8 cellular contexts compared by ENCODE assay signal in the genomic region with DNA sequence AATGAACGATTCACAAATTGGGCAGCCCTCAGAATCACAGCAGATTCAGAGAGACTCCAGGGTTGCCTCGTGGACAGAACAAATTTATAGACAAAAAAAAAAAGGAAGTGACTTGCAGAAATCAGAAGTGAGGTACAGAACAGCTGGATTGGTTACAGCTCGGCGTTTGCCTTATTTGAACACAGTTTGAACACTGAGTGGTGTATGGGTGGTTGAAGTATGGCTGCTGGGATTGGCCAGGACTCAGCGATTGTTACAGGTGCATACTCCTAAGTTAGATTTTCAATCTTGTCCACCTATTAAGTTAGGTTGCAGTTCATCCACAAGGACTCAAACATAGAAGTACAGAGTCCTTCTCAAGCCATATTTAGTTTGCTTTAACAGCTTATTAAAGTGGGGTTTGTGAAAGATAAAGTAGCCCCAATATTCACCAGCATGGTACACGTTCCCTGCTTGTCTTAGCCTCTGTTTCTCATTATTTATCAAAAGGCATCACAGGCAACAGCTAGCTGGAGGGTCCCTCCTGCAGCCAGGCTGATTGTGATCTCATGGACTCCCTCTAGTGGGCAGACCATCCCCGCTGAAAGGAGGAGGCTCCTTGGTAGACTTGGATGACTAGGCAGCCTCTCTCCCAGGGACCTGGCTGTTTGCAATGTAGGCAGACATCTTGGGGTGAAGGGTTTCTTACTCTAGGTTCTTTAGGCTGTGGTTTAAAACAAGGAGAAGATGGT. TPM values are rescaled to one million over a fixed set of nuclear protein-coding genes. Genes with fewer than 3 reads are reported as not detected.
A peak's percentile ranks its signal among the peaks of the same experiment; 100 is the strongest.
DNase-seq lines count a peak whose midpoint lies in the region; ATAC-seq and TF ChIP-seq lines count a peak whose summit lies in the region.

No MANE protein-coding gene starts in this region.

- H3K4me1 ChIP-seq in H9 (ENCODE audit: insufficient read depth, low read length) (no peaks in the 10 kb centered on the region), prostate gland (replicated peaks) (no peaks in the 10 kb centered on the region)

- no peak overlapping the region for H3K4me3 Mint-ChIP-seq in H9
- no peak overlapping the region for H3K4me3 Mint-ChIP-seq in glutamatergic neuron (ENCODE audit: unreplicated experiment)

- H4K91ac ChIP-seq in H9 (ENCODE audit: insufficient read length, low read depth, low read length) = no peak overlapping the region

- H3K4me2 ChIP-seq in H9 (ENCODE audit: insufficient read depth, insufficient read length, low read length) = no peak overlapping the region

- no peak overlapping the region for H3T11ph ChIP-seq in H9 (ENCODE audit: low read length)

- DNase-seq in COR-L47 (lab: John Stamatoyannopoulos, UW) = peak; percentile 85
- peak; percentile 77 for DNase-seq in H9
- peak; percentile 21 for DNase-seq in NCI-H69 (lab: John Stamatoyannopoulos, UW)
- DNase-seq in activated T-cell treated with anti-CD3 and anti-CD28 coated beads, Interleukin-2, amount 50 U/mL, for 48 hours = peak; percentile 62 to 66
- DNase-seq in glutamatergic neuron = peak; percentile 71
- DNase-seq in prostate gland (ENCODE audit: low spot score) = peak; percentile 68
- DNase-seq in ecto neural progenitor cell (ENCODE audit: low spot score) = no peak

- no peak overlapping the region for H2BK20ac ChIP-seq in H9 (ENCODE audit: low read depth, low read length, poor library complexity, severe bottlenecking)

- no peak overlapping the region for H3K18ac ChIP-seq in H9 (ENCODE audit: insufficient read length, low read depth, low read length)

- no peak overlapping the region for H4K8ac ChIP-seq in H9 (replicated peaks; ENCODE audit: insufficient read length, low read depth, low read length)

- no CpG with 5 or more reads among the region's 7 CpGs for WGBS in H9 (ENCODE audit: extremely low coverage, insufficient read length, low lambda C conversion rate)
- 51% methylated on average over 7 of the region's 7 CpGs for WGBS in prostate gland

- H2BK15ac ChIP-seq in H9 (ENCODE audit: low read depth, low read length) = no peak overlapping the region

- no peaks in the 10 kb centered on the region for H3K23me2 ChIP-seq in H9 (ENCODE audit: insufficient read length, low read depth, low read length, poor library complexity, severe bottlenecking)

- peak; percentile 75 for TF ChIP-seq CTCF in H9 (conservative IDR thresholded peaks at IDR 0.05)
- TF ChIP-seq CTCF in glutamatergic neuron (IDR thresholded peaks at IDR 0.05; ENCODE audit: partially characterized antibody, unreplicated experiment) = peak; percentile 43
- peak; percentile 12 to 71 (median 58) for TF ChIP-seq CTCF in prostate gland (IDR thresholded peaks at IDR 0.05)

- H3K14ac ChIP-seq in H9 (ENCODE audit: insufficient read depth, low read length) = no peak overlapping the region

- no peak overlapping the region for H3K4ac ChIP-seq in H9 (ENCODE audit: low read depth, low read length)

- no peak overlapping the region for H3K56ac ChIP-seq in H9 (ENCODE audit: insufficient read length, low read depth, low read length)

- H3K27me3 ChIP-seq in H9 (ENCODE audit: insufficient read depth, low read length) = no peaks in the 10 kb centered on the region
- H3K27me3 ChIP-seq in prostate gland (replicated peaks; ENCODE audit: insufficient read depth) = no peaks in the 10 kb centered on the region

- no peak for ATAC-seq in GM19023 (IDR thresholded peaks at IDR 0.05; ENCODE audit: unreplicated experiment)

- intact Hi-C loops in prostate gland (cut with DNase I) = no loop called here

- H3K9me3 ChIP-seq in H9 (ENCODE audit: control insufficient read depth, low read depth, low read length) = no peaks in the 10 kb centered on the region
- no peaks in the 10 kb centered on the region for H3K9me3 ChIP-seq in prostate gland

- H3K27ac Mint-ChIP-seq in H9 (no peak overlapping the region), glutamatergic neuron (ENCODE audit: unreplicated experiment) (no peak overlapping the region)

- no peak overlapping the region for H2BK5ac ChIP-seq in H9 (ENCODE audit: insufficient read length, low read length)

- no peak overlapping the region for H3K27ac ChIP-seq in H9 (ENCODE audit: insufficient read length, low read depth, low read length)
- H3K27ac ChIP-seq in prostate gland = no peak overlapping the region

- H3K9me3 Mint-ChIP-seq in H9 (peaks cover 36 to 44% of the 10 kb centered on the region in 2 experiments), glutamatergic neuron (ENCODE audit: unreplicated experiment) (peaks cover 4% of the 10 kb centered on the region)

- H3K9ac ChIP-seq in H9 (ENCODE audit: extremely low read depth, insufficient read length, low read length) = no peak overlapping the region

- H3K27me3 Mint-ChIP-seq in H9 (ENCODE audit: low read depth) (peaks cover 2% of the 10 kb centered on the region), glutamatergic neuron (ENCODE audit: unreplicated experiment) (no peaks in the 10 kb centered on the region)

- H3K4me1 Mint-ChIP-seq in H9 (peaks cover 8 to 13% of the 10 kb centered on the region in 2 experiments), glutamatergic neuron (ENCODE audit: low read depth, unreplicated experiment) (no peaks in the 10 kb centered on the region)

- peaks cover 8 to 28% (median 19%) of the 10 kb centered on the region in 3 experiments for H3K36me3 Mint-ChIP-seq in H9 (ENCODE audit: insufficient read depth in 1 of 3, low read depth in 3 of 3)
- H3K36me3 Mint-ChIP-seq in glutamatergic neuron (ENCODE audit: unreplicated experiment) = peaks cover 17% of the 10 kb centered on the region

- no peak overlapping the region for H2BK120ac ChIP-seq in H9 (ENCODE audit: low read depth, low read length, poor library complexity, severe bottlenecking)

- H4K5ac ChIP-seq in H9 (ENCODE audit: insufficient read length, low read depth, low read length) = no peak overlapping the region

- H3K79me2 ChIP-seq in H9 (ENCODE audit: insufficient read depth, low read length) = no peaks in the 10 kb centered on the region

- no peak for TF ChIP-seq POLR2A in prostate gland (IDR thresholded peaks at IDR 0.05)

- no peaks in the 10 kb centered on the region for H3K36me3 ChIP-seq in prostate gland

- H3K79me1 ChIP-seq in H9 (ENCODE audit: insufficient read depth, low read depth, low read length, poor library complexity, severe bottlenecking) = no peaks in the 10 kb centered on the region

- no peak overlapping the region for H3K4me3 ChIP-seq in prostate gland

- no peak overlapping the region for H2BK12ac ChIP-seq in H9 (ENCODE audit: insufficient read length, low read depth, low read length)

- H2AK5ac ChIP-seq in H9 (ENCODE audit: insufficient read length, low read length) = no peak overlapping the region

- no peaks in the 10 kb centered on the region for H4K20me1 ChIP-seq in H9 (ENCODE audit: control insufficient read depth, insufficient read depth, insufficient read length)

- H3K23ac ChIP-seq in H9 (ENCODE audit: insufficient read length, low read depth, low read length) = no peak overlapping the region

- no peak overlapping the region for H2AFZ ChIP-seq in H9 (ENCODE audit: low read length)

RNA-seq across cellular contexts. Expression of gene ALDH1L1, which starts 17.6 kb away (rescaled TPM):
- 0.68 and 0.90 TPM in 2 replicates for total RNA-seq in H9 (2021)
- total RNA-seq in glutamatergic neuron (ENCODE audit: unreplicated experiment) = not detected
- 10 to 100 TPM; 19.6 to 57.3 TPM for total RNA-seq in prostate gland

Comparison
In these comparisons a context has a peak if more than half of its experiments do, and no peak if none do; other contexts are left out.
1. RNA of gene ALDH1L1, which starts 17.6 kb away (total RNA-seq): 19.6 to 57.3 TPM in prostate gland; 0.68 to 0.90 TPM in H9 and not detected in glutamatergic neuron (single experiment); every median in the first group is over 10 times any median in the second.
2. Peak in every context shown above with its lines, with median percentiles within 50 percentile points of each other: CTCF ChIP-seq.